ENCODE assay signal across 12 cellular contexts in the genomic region with DNA sequence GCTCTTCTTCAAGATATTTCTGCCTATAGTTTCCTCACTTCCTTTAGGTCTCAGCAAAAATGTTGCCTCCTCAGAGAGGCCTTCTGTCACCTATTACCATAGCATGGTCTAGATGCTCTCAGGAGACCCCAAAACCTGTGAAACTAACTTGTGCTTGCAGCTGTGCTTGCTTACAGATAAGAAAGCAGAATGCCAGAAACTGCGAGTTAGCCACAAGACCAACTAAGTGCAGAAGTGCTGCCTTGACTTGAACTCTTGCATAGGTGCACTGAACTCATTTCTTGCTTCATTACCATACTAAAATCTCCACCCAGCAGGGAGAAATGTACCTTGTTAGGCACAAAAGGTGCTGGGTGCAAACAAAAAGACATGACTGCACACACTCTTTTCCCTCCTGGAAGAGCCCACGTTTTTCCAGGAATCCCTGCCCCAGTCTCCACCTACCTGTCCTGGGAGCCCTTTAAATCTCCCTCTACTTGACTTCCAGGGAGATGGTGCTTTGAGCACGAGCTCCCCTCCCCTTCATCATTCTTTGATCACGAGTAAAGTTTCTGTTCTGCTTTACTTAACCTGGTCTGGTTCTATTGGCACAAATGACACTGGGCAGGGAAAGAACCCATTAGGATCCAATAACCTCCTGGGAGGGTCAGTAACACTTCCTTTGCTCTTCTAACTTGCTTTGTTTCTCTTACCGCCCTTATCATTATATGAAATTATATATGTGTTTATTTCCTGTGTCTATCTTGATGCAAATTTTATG.
DNase-seq lines count a peak whose midpoint lies in the region; ATAC-seq and TF ChIP-seq lines count a peak whose summit lies in the region.
"Had no signal": no experiment of that assay in that cellular context is flagged by ENCODE, and none has a peak within 500 bp of the region (broad histone marks: within the 10 kb centered on the region; RNA-seq: fewer than 3 reads in every experiment).

No MANE protein-coding gene starts in this region.

- peak overlapping the region; percentile 20 for H2AFZ ChIP-seq in OCI-LY7 (ENCODE audit: low read length)

- peaks cover 80% of the 10 kb centered on the region for H3K4me1 ChIP-seq in OCI-LY7 (ENCODE audit: insufficient read depth, low read length, poor library complexity, severe bottlenecking)
- H3K4me1 ChIP-seq: ascending aorta had no signal

- no peaks in the 10 kb centered on the region for H3K9me3 ChIP-seq in OCI-LY7 (ENCODE audit: low read length)
- H3K9me3 ChIP-seq: ascending aorta had no signal

- ATAC-seq in GM18520 (IDR thresholded peaks at IDR 0.05; ENCODE audit: unreplicated experiment): peak; percentile 75
- peak; percentile 71 for ATAC-seq in GM21528 (IDR thresholded peaks at IDR 0.05; ENCODE audit: low FRiP score, unreplicated experiment)
- ATAC-seq in HG03097 (IDR thresholded peaks at IDR 0.05; ENCODE audit: low FRiP score, unreplicated experiment): peak; percentile 72
- no peak for ATAC-seq in sciatic nerve
- ATAC-seq: T-helper 17 cell had no signal

- peak overlapping the region; percentile 28 for H3K4me3 ChIP-seq in OCI-LY7 (ENCODE audit: low read depth, low read length, poor library complexity, severe bottlenecking)
- H3K4me3 ChIP-seq: ascending aorta had no signal

- no peak overlapping the region for H3K4me3 Mint-ChIP-seq in activated T-helper 2 cell treated with anti-CD3 and anti-CD28 coated beads, Interferon-gamma antibody, Interleukin-2, Interleukin-4, amounts not matched to agents 10 μg/mL and 5 μg/mL and 100 μg/mL, durations not matched to agents 14 hours and 24 hours and 36 hours (ENCODE audit: low read depth)
- H3K4me3 Mint-ChIP-seq: CD8-positive, alpha-beta memory T cell; T-helper 17 cell had no signal

- H4K20me1 ChIP-seq in OCI-LY7 (ENCODE audit: insufficient read depth, low read length): no peaks in the 10 kb centered on the region

- H3K4me1 Mint-ChIP-seq in activated T-helper 2 cell treated with anti-CD3 and anti-CD28 coated beads, Interferon-gamma antibody, Interleukin-2, Interleukin-4, amounts not matched to agents 10 μg/mL and 5 μg/mL and 100 μg/mL, durations not matched to agents 14 hours and 24 hours and 36 hours (ENCODE audit: low read depth): no peaks in the 10 kb centered on the region
- H3K4me1 Mint-ChIP-seq: CD8-positive, alpha-beta memory T cell; T-helper 17 cell had no signal

- no peaks in the 10 kb centered on the region for H3K79me2 ChIP-seq in OCI-LY7 (ENCODE audit: insufficient read depth, low read depth, low read length)

- H3K9me3 Mint-ChIP-seq in activated T-helper 2 cell treated with anti-CD3 and anti-CD28 coated beads, Interferon-gamma antibody, Interleukin-2, Interleukin-4, amounts not matched to agents 10 μg/mL and 5 μg/mL and 100 μg/mL, durations not matched to agents 14 hours and 24 hours and 36 hours: no peaks in the 10 kb centered on the region

- DNase-seq in OCI-LY7 (ENCODE audit: low spot score) (peak; percentile 78), GM03348 (ENCODE audit: low spot score) (no peak), NCI-H69 (lab: John Stamatoyannopoulos, UW) (no peak), sciatic nerve (ENCODE audit: low spot score) (no peak)
- no peak for DNase-seq in activated T-helper 2 cell treated with anti-CD3 and anti-CD28 coated beads, Interferon-gamma antibody, Interleukin-2, Interleukin-4, amounts not matched to agents 10 μg/mL and 5 μg/mL and 100 μg/mL, durations not matched to agents 14 hours and 24 hours and 36 hours (ENCODE audit: low spot score)
- DNase-seq: CD8-positive, alpha-beta memory T cell; small intestine; T-helper 17 cell had no signal

- no peak for TF ChIP-seq CTCF in OCI-LY7 (conservative IDR thresholded peaks at IDR 0.05; ENCODE audit: low read length)

- no peaks in the 10 kb centered on the region for H3K27me3 Mint-ChIP-seq in activated T-helper 2 cell treated with anti-CD3 and anti-CD28 coated beads, Interferon-gamma antibody, Interleukin-2, Interleukin-4, amounts not matched to agents 10 μg/mL and 5 μg/mL and 100 μg/mL, durations not matched to agents 14 hours and 24 hours and 36 hours (ENCODE audit: low read depth)
- H3K27me3 Mint-ChIP-seq: CD8-positive, alpha-beta memory T cell; T-helper 17 cell had no signal

- no peaks in the 10 kb centered on the region for H3K9me2 ChIP-seq in OCI-LY7 (ENCODE audit: insufficient read depth, low read length)

- H3K27ac ChIP-seq in OCI-LY7 (ENCODE audit: low read depth, low read length, poor library complexity, severe bottlenecking): peak overlapping the region; percentile 85
- H3K27ac ChIP-seq: ascending aorta had no signal

- CTCF ChIA-PET in OCI-LY7 (lab: Charles Lee; ENCODE audit: unreplicated experiment): interaction anchor here (1.0 kb wide), 1 partner anchor 12 kb away, joined by 4 read pairs; no protein-coding TSS in a partner anchor

- POLR2A ChIA-PET in OCI-LY7 (lab: Charles Lee): interaction anchor here (0.7 to 3.8 kb wide), 6 partner anchors 8 to 90 kb away, joined by 3 to 28 read pairs (median 4); no protein-coding TSS in a partner anchor

- peak overlapping the region; percentile 78 for H3K4me2 ChIP-seq in OCI-LY7 (ENCODE audit: low read length)

- no peaks in the 10 kb centered on the region for H3K36me3 ChIP-seq in OCI-LY7 (ENCODE audit: insufficient read depth, low read length)
- H3K36me3 ChIP-seq: ascending aorta had no signal

- intact Hi-C loops in OCI-LY7 (cut with micrococcal nuclease; ENCODE audit: unreplicated experiment) (no loop called here), sciatic nerve (cut with DNase I) (no loop called here)
- intact Hi-C loops in activated T-helper 2 cell treated with anti-CD3 and anti-CD28 coated beads, Interferon-gamma antibody, Interleukin-2, Interleukin-4, amounts not matched to agents 10 μg/mL and 5 μg/mL and 100 μg/mL, durations not matched to agents 14 hours and 24 hours and 36 hours (cut with micrococcal nuclease): no loop called here

- H3K27ac Mint-ChIP-seq in activated T-helper 2 cell treated with anti-CD3 and anti-CD28 coated beads, Interferon-gamma antibody, Interleukin-2, Interleukin-4, amounts not matched to agents 10 μg/mL and 5 μg/mL and 100 μg/mL, durations not matched to agents 14 hours and 24 hours and 36 hours: no peak overlapping the region
- H3K27ac Mint-ChIP-seq: T-helper 17 cell had no signal

- no peaks in the 10 kb centered on the region for H3K36me3 Mint-ChIP-seq in activated T-helper 2 cell treated with anti-CD3 and anti-CD28 coated beads, Interferon-gamma antibody, Interleukin-2, Interleukin-4, amounts not matched to agents 10 μg/mL and 5 μg/mL and 100 μg/mL, durations not matched to agents 14 hours and 24 hours and 36 hours (ENCODE audit: low read depth)

- no TSS peak for BruUV-seq in OCI-LY7 (replicated peaks; lab: Mats Ljungman, UMichigan)
